ENCODE assay signal across 18 cellular contexts in the genomic region with DNA sequence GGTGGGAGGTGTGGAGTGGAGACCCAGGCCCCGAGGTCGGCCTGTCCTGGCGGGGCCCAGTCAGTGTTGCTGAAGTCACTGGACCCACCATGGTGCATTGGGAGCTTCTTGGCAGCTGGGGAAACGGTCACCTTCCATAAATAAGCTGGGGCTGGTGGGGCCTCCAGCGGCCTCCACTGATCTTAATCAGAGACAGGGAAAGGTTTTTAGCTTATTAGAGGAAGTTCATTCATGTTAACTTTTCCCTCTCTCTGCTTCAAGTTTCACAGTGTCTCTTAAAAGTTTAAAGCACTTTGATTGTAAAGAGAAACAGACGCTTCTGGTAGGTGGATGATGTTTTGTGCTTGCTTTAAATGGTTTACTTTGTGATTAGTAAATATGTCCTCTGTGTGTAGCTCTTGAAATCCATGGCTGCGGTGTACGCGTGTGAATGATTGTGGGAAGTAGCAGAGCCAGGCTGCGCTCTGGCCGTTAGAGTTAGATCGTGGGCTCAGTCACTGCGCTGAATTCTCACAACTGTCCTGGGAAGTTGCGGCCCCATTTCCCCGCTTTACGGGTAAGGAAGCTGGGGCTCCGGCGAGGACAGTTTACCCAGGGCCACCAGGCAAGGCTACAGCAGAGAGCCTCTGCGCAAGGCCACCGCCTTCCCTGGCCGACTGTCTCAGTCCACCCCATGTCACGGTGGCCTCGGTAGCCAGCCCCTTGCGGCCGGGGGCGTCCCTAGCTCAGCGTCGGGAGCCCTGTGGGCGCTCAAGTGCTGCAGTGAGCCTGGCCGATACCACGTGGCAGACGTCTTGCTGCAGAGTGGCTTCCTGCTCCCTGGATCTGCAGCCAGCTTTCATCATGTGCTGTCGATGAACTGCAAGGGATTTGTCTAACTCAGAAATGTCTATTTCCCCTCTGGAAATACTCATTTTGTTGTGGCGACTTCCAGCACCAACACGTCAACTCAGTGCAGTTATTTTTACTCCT. TPM values are rescaled to one million over a fixed set of nuclear protein-coding genes. Genes with fewer than 3 reads are reported as not detected.
A peak's percentile ranks its signal among the peaks of the same experiment; 100 is the strongest.
DNase-seq lines count a peak whose midpoint lies in the region; TF ChIP-seq lines count a peak whose summit lies in the region.
"Had no signal": no experiment of that assay in that cellular context is flagged by ENCODE, and none has a peak within 500 bp of the region (broad histone marks: within the 10 kb centered on the region; RNA-seq: fewer than 3 reads in every experiment).

No MANE protein-coding gene starts in this region.

- TF ChIP-seq CTCF in thyroid gland (IDR thresholded peaks at IDR 0.05) = no peak

- peaks cover 88% of the 10 kb centered on the region for H3K36me3 Mint-ChIP-seq in dendritic cell treated with granulocyte-macrophage colony-stimulating factor and Interleukin-4, amounts not matched to agents 40 ng/mL and 50 ng/mL, for 4 days (ENCODE audit: low read depth)

- peak overlapping the region; percentile 11 for H3K27ac Mint-ChIP-seq in dendritic cell treated with granulocyte-macrophage colony-stimulating factor and Interleukin-4, amounts not matched to agents 40 ng/mL and 50 ng/mL, for 4 days
- H3K27ac Mint-ChIP-seq: activated naive CD4-positive, alpha-beta T cell treated with anti-CD3 and anti-CD28 coated beads, Interleukin-2, amount 10 ng/mL, durations not matched to agents 7 days and 5 days; activated T-cell treated with anti-CD3 and anti-CD28 coated beads, Interleukin-2, amount 50 U/mL, for 72 hours had no signal

- no peak overlapping the region for H3K27ac ChIP-seq in thyroid gland
- H3K27ac ChIP-seq: foreskin keratinocyte, suprapubic skin had no signal

- H3K4me3 Mint-ChIP-seq in dendritic cell treated with granulocyte-macrophage colony-stimulating factor and Interleukin-4, amounts not matched to agents 40 ng/mL and 50 ng/mL, for 4 days = peak overlapping the region; percentile 0
- H3K4me3 Mint-ChIP-seq: activated naive CD4-positive, alpha-beta T cell treated with anti-CD3 and anti-CD28 coated beads, Interleukin-2, amount 10 ng/mL, durations not matched to agents 7 days and 5 days; activated T-cell treated with anti-CD3 and anti-CD28 coated beads, Interleukin-2, amount 50 U/mL, for 72 hours had no signal

- peaks cover 31 to 46% of the 10 kb centered on the region in 2 donors for H3K36me3 ChIP-seq in thyroid gland

- no peaks in the 10 kb centered on the region for H3K27me3 ChIP-seq in thyroid gland
- H3K27me3 ChIP-seq: foreskin keratinocyte, suprapubic skin had no signal

- WGBS in thyroid gland, 2 donors = 85 to 89% methylated on average over 24 to 33 of the region's 35 CpGs

- peaks cover 39% of the 10 kb centered on the region for H3K4me1 Mint-ChIP-seq in dendritic cell treated with granulocyte-macrophage colony-stimulating factor and Interleukin-4, amounts not matched to agents 40 ng/mL and 50 ng/mL, for 4 days (ENCODE audit: low read depth)

- H3K4me1 ChIP-seq in thyroid gland = peaks cover 0 to 3% of the 10 kb centered on the region in 2 donors
- H3K4me1 ChIP-seq: foreskin keratinocyte had no signal

- intact Hi-C loops in dendritic cell treated with granulocyte-macrophage colony-stimulating factor and Interleukin-4, amounts not matched to agents 40 ng/mL and 50 ng/mL, for 4 days (cut with micrococcal nuclease) = no loop called here
- intact Hi-C loops in thyroid gland (cut with DNase I) = no loop called here

- no peaks in the 10 kb centered on the region for H3K9me3 Mint-ChIP-seq in dendritic cell treated with granulocyte-macrophage colony-stimulating factor and Interleukin-4, amounts not matched to agents 40 ng/mL and 50 ng/mL, for 4 days
- H3K9me3 Mint-ChIP-seq: activated naive CD4-positive, alpha-beta T cell treated with anti-CD3 and anti-CD28 coated beads, Interleukin-2, amount 10 ng/mL, durations not matched to agents 7 days and 5 days; activated T-cell treated with anti-CD3 and anti-CD28 coated beads, Interleukin-2, amount 50 U/mL, for 72 hours had no signal

- H3K4me3 ChIP-seq in thyroid gland (replicated peaks in 1 of 3) = no peak overlapping the region
- H3K4me3 ChIP-seq: skin epidermis, suprapubic skin had no signal

- TF ChIP-seq POLR2A in thyroid gland (IDR thresholded peaks at IDR 0.05) = no peak

- H3K27me3 Mint-ChIP-seq in dendritic cell treated with granulocyte-macrophage colony-stimulating factor and Interleukin-4, amounts not matched to agents 40 ng/mL and 50 ng/mL, for 4 days = peaks cover 4% of the 10 kb centered on the region
- H3K27me3 Mint-ChIP-seq: activated naive CD4-positive, alpha-beta T cell treated with anti-CD3 and anti-CD28 coated beads, Interleukin-2, amount 10 ng/mL, durations not matched to agents 7 days and 5 days had no signal

- no peaks in the 10 kb centered on the region for H3K9me3 ChIP-seq in thyroid gland
- H3K9me3 ChIP-seq: suprapubic skin had no signal

- DNase-seq in GF-D8 (lab: John Stamatoyannopoulos, UW) (peak; percentile 74), NOMO-1 treated with DMSO at 0.1 percent for 48 hours (lab: John Stamatoyannopoulos, UW; ENCODE audit: unreplicated experiment) (peak; percentile 45), retina (peak; percentile 12), thyroid gland (no peak), dermis blood vessel endothelial cell (no peak), NCI-H2029 treated with DMSO at 0.1 percent for 48 hours (lab: John Stamatoyannopoulos, UW) (no peak)
- DNase-seq: activated naive CD4-positive, alpha-beta T cell treated with anti-CD3 and anti-CD28 coated beads, Interleukin-2, amount 10 ng/mL, durations not matched to agents 7 days and 5 days; activated T-cell treated with anti-CD3 and anti-CD28 coated beads, Interleukin-2, amount 50 U/mL, for 72 hours; Calu3; central memory CD4-positive, alpha-beta T cell; foreskin keratinocyte; Karpas-422; NCI-H1105 treated with DMSO at 0.1 percent for 48 hours; NCI-H510A; stimulated activated CD4-positive, alpha-beta T cell treated with anti-CD3 and anti-CD28 coated beads, Interleukin-1b, Interleukin-23, amount 100 ng/mL, for 48 hours had no signal

RNA-seq across cellular contexts. Expression of a gene that starts 16.5 kb away (rescaled TPM):
- total RNA-seq in thyroid gland (100 to 1,000 TPM in 2 of 4 donors, 10 to 100 TPM in 2; 75.2 to 185 (median 108) TPM), dermis blood vessel endothelial cell (98.8 and 104 TPM in 2 replicates)

RNA-seq across cellular contexts. Expression of a gene that starts 34.2 kb away (rescaled TPM):
- total RNA-seq in thyroid gland (10 to 100 TPM; 22.2 to 39.5 (median 29.1) TPM), dermis blood vessel endothelial cell (10.7 and 14.8 TPM in 2 replicates)

RNA-seq across cellular contexts. Expression of a gene that starts 40.2 kb away (rescaled TPM):
- total RNA-seq in thyroid gland = 10 to 100 TPM; 34.4 to 77.3 (median 67.7) TPM
- 58.0 and 104 TPM in 2 replicates for total RNA-seq in dermis blood vessel endothelial cell

Comparison
In these comparisons a context has a peak if more than half of its experiments do, and no peak if none do; other contexts are left out.
1. DNase-seq: peak in GF-D8 (single experiment), NOMO-1 treated with DMSO at 0.1 percent for 48 hours (single experiment) and retina (single experiment); none in thyroid gland (0 of 2), dermis blood vessel endothelial cell (single experiment) and NCI-H2029 treated with DMSO at 0.1 percent for 48 hours (single experiment).